Comparison of ENCODE assay signal across 19 cellular contexts in genomic region chr10:47322300-47323061, GRCh38. TPM values are rescaled to one million over a fixed set of nuclear protein-coding genes. Genes with fewer than 3 reads are reported as not detected.
A peak's percentile ranks its signal among the peaks of the same experiment; 100 is the strongest.
DNase-seq lines count a peak whose midpoint lies in the region; ATAC-seq and TF ChIP-seq lines count a peak whose summit lies in the region.
"Had no signal": no experiment of that assay in that cellular context is flagged by ENCODE, and none has a peak within 500 bp of the region (broad histone marks: within the 10 kb centered on the region; RNA-seq: fewer than 3 reads in every experiment).

GDF2 (plus strand) TSS chr10:47322454; CDS start chr10:47322669, 215 bp downstream.

- H3K79me2 ChIP-seq in neural cell (replicated peaks; ENCODE audit: insufficient read depth, low read length), result no peaks in the 10 kb centered on the region

- ATAC-seq in GM19035 (IDR thresholded peaks at IDR 0.05; ENCODE audit: unreplicated experiment), result no peak
- ATAC-seq: GM23338, HCT116 had no signal

- no peaks in the 10 kb centered on the region for H3F3A ChIP-seq in neural cell (ENCODE audit: insufficient read depth, low read length, poor library complexity, severe bottlenecking)

- H3K36me3 ChIP-seq in HEK293 (ENCODE audit: control insufficient read depth in 2 of 2, insufficient read depth in 1 of 2, low read length in 2 of 2) (no peaks in the 10 kb centered on the region), neural cell (ENCODE audit: insufficient read depth, low read length) (no peaks in the 10 kb centered on the region)
- H3K36me3 ChIP-seq: SJSA1 had no signal

- no peaks in the 10 kb centered on the region for H3K36me3 Mint-ChIP-seq in chondrocyte (ENCODE audit: low read depth)

- H3K27ac Mint-ChIP-seq in chondrocyte (ENCODE audit: unreplicated experiment), result no peak within 1 kb of the TSS
- H3K27ac Mint-ChIP-seq: GM23338 had no signal

- no peak within 1 kb of the TSS for H3K27ac ChIP-seq in HEK293 (ENCODE audit: extremely low read depth, low read depth, low read length)
- no peak within 1 kb of the TSS for H3K27ac ChIP-seq in neural cell (ENCODE audit: low read length)
- H3K27ac ChIP-seq: SJSA1 had no signal

- H2AFZ ChIP-seq in neural cell (ENCODE audit: low read depth, low read length), result no peak within 1 kb of the TSS
- H2AFZ ChIP-seq: GM23338 had no signal

- TF ChIP-seq RAD21 in neural cell (conservative IDR thresholded peaks at IDR 0.05), result no peak

- POLR2A ChIA-PET in HEK293 (lab: Yijun Ruan, JAX), result no interaction called here

- DNase-seq in OCI-M1 (lab: John Stamatoyannopoulos, UW), result peak; percentile 44
- DNase-seq in chondrocyte (ENCODE audit: low spot score), result peak; percentile 84
- no peak for DNase-seq in HK-2 (ENCODE audit: unreplicated experiment)
- no peak for DNase-seq in NCI-H2029 treated with DMSO at 0.1 percent for 48 hours (lab: John Stamatoyannopoulos, UW)
- DNase-seq in NCI-H1417 (lab: John Stamatoyannopoulos, UW), result no peak
- DNase-seq: COR-L47, GF-D8, KG1, NCI-H1436 treated with DMSO at 0.1 percent for 48 hours, NCI-H2081 treated with DMSO at 0.1 percent for 48 hours, NCI-H524, RPMI8226 had no signal

- H3K9me2 ChIP-seq in neural cell (ENCODE audit: insufficient read depth, low read length), result no peaks in the 10 kb centered on the region

- no peak for TF ChIP-seq EP300 in neural cell (conservative IDR thresholded peaks at IDR 0.05; ENCODE audit: poor library complexity, severe bottlenecking)

- peak within 1 kb of the TSS; percentile 9 for H3K9ac ChIP-seq in neural cell (ENCODE audit: low read length)

- H3K4me1 ChIP-seq in HEK293 (ENCODE audit: control insufficient read depth, insufficient read depth, low read length), result no peaks in the 10 kb centered on the region
- H3K4me1 ChIP-seq: SJSA1 had no signal

- H3K4me3 ChIP-seq in HEK293 (ENCODE audit: low read depth, low read length) (no peak within 1 kb of the TSS), neural cell (ENCODE audit: low read length) (no peak within 1 kb of the TSS)
- H3K4me3 ChIP-seq: GM23338, SJSA1 had no signal

- H3K27me3 Mint-ChIP-seq in chondrocyte (ENCODE audit: low read depth), result peaks cover 24% of the 10 kb centered on the region

- no peaks in the 10 kb centered on the region for H3K9me3 Mint-ChIP-seq in chondrocyte (ENCODE audit: low read depth)
- H3K9me3 Mint-ChIP-seq: GM23338 had no signal

- CTCF ChIA-PET in HEK293 (lab: Yijun Ruan, JAX), result interaction anchor here (0.7 kb wide), 1 partner anchor 11 kb away, joined by 6 read pairs; no protein-coding TSS in a partner anchor

- H4K20me1 ChIP-seq in neural cell (ENCODE audit: insufficient read depth), result no peaks in the 10 kb centered on the region

- TF ChIP-seq CTCF in HEK293 (tag by site-specific recombination; IDR thresholded peaks at IDR 0.05) (no peak), chondrocyte (IDR thresholded peaks at IDR 0.05) (no peak), neural cell (IDR thresholded peaks at IDR 0.05; ENCODE audit: poor library complexity, severe bottlenecking) (no peak)

- H3K4me1 Mint-ChIP-seq in chondrocyte (ENCODE audit: low read depth), result no peaks in the 10 kb centered on the region
- H3K4me1 Mint-ChIP-seq: GM23338 had no signal

- H3K4me2 ChIP-seq in neural cell (ENCODE audit: low read length), result no peak within 1 kb of the TSS
- H3K4me2 ChIP-seq: GM23338 had no signal

- H3K27me3 ChIP-seq in neural cell (ENCODE audit: insufficient read depth, low read depth, low read length), result no peaks in the 10 kb centered on the region

- no peak within 1 kb of the TSS for H3K4me3 Mint-ChIP-seq in chondrocyte (ENCODE audit: unreplicated experiment)
- H3K4me3 Mint-ChIP-seq: GM23338 had no signal

- H3K9me3 ChIP-seq in HEK293 (ENCODE audit: control insufficient read depth, insufficient read depth, low read depth, low read length) (no peaks in the 10 kb centered on the region), neural cell (ENCODE audit: low read length) (no peaks in the 10 kb centered on the region)
- H3K9me3 ChIP-seq: SJSA1 had no signal

TF ChIP-seq in HEK293, 187 proteins besides CTCF, POLR2A, EP300 and RAD21:
- TF ChIP-seq MEIS1 (CRISPR knock-in tag; IDR thresholded peaks at IDR 0.05; ENCODE audit: borderline replicate concordance), result no peak
- TF ChIP-seq SALL2 (tag by site-specific recombination; IDR thresholded peaks at IDR 0.05; ENCODE audit: borderline replicate concordance), result no peak
- no peak for TF ChIP-seq ZNF391 (tag by site-specific recombination; IDR thresholded peaks at IDR 0.05; ENCODE audit: borderline replicate concordance, low read depth)
- TF ChIP-seq ZIC2 (tag by site-specific recombination; IDR thresholded peaks at IDR 0.05), result 0 out of 2 replicates have a peak, but pooled peaks have one; percentile 24
TF ChIP-seq in HEK293: peak in this region for 1.

TF ChIP-seq in neural cell, 6 proteins besides CTCF, POLR2A, EP300 and RAD21:
- TF ChIP-seq MXI1 (conservative IDR thresholded peaks at IDR 0.05; ENCODE audit: poor library complexity, severe bottlenecking) (no peak), POLR2AphosphoS5 (IDR thresholded peaks at IDR 0.05) (no peak), TAF1 (IDR thresholded peaks at IDR 0.05; ENCODE audit: low read depth) (no peak), EZH2 (IDR thresholded peaks at IDR 0.05; ENCODE audit: borderline replicate concordance, insufficient read depth, low read length, poor library complexity, severe bottlenecking) (no peak), SMC3 (conservative IDR thresholded peaks at IDR 0.05; ENCODE audit: poor library complexity) (no peak)
- TF ChIP-seq, protein P1, sequence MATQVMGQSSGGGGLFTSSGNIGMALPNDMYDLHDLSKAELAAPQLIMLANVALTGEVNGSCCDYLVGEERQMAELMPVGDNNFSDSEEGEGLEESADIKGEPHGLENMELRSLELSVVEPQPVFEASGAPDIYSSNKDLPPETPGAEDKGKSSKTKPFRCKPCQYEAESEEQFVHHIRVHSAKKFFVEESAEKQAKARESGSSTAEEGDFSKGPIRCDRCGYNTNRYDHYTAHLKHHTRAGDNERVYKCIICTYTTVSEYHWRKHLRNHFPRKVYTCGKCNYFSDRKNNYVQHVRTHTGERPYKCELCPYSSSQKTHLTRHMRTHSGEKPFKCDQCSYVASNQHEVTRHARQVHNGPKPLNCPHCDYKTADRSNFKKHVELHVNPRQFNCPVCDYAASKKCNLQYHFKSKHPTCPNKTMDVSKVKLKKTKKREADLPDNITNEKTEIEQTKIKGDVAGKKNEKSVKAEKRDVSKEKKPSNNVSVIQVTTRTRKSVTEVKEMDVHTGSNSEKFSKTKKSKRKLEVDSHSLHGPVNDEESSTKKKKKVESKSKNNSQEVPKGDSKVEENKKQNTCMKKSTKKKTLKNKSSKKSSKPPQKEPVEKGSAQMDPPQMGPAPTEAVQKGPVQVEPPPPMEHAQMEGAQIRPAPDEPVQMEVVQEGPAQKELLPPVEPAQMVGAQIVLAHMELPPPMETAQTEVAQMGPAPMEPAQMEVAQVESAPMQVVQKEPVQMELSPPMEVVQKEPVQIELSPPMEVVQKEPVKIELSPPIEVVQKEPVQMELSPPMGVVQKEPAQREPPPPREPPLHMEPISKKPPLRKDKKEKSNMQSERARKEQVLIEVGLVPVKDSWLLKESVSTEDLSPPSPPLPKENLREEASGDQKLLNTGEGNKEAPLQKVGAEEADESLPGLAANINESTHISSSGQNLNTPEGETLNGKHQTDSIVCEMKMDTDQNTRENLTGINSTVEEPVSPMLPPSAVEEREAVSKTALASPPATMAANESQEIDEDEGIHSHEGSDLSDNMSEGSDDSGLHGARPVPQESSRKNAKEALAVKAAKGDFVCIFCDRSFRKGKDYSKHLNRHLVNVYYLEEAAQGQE (IDR thresholded peaks at IDR 0.05; ENCODE audit: borderline replicate concordance), result no peak

RNA-seq across cellular contexts. Expression of gene GDF2, which starts in this region (rescaled TPM):
- total RNA-seq in chondrocyte, result not detected in 3 replicates
- polyA plus RNA-seq in neural cell, result not detected in 2 replicates
- not detected in 2 replicates for polyA minus RNA-seq in neural cell
- total RNA-seq: Daoy, GM23338, SJSA1 had no signal
- polyA plus RNA-seq: GM23338 had no signal

Comparison
In these comparisons a context has a peak if more than half of its experiments do, and no peak if none do; other contexts are left out.
1. Peak in DNase-seq in chondrocyte; RNA of the gene not detected or under 1 TPM.